6 cellular contexts compared by ENCODE assay signal in the genomic region with DNA sequence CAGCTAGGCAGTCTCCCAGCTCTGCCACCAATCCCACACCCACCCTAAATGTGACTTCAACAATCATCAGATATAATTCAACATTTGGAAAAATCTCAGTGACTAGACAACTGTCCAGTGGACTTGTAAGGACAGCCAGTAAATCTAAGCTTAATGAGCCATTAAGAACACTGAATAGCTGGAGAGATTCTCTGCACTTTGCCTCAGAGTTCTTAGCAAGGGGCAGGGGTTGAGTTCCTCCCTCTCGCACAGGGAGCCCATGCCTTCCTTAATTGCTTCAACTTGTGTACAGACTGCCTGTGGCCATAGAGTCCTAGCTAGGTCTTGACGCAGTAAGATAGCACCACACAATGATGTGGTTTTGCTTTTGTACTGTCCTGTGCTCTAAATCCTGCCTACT.
"Had no signal": no experiment of that assay in that cellular context is flagged by ENCODE, and none has a peak within 500 bp of the region (broad histone marks: within the 10 kb centered on the region; RNA-seq: fewer than 3 reads in every experiment).

No MANE protein-coding gene starts in this region.

- H3K4me3 Mint-ChIP-seq: HFFc6, IgD-negative memory B cell had no signal

- H3K27me3 Mint-ChIP-seq: IgD-negative memory B cell had no signal

- DNase-seq: GOT3, H7, HFFc6 had no signal

- H3K9me3 Mint-ChIP-seq: HFFc6, IgD-negative memory B cell had no signal

- H3K27ac ChIP-seq: HL-60 had no signal

- H3K27ac Mint-ChIP-seq: HFFc6, IgD-negative memory B cell had no signal

- H3K4me1 Mint-ChIP-seq: IgD-negative memory B cell had no signal

- H3K9me3 ChIP-seq: HAP-1 had no signal

- H3K36me3 ChIP-seq: HAP-1 had no signal

- H3K4me3 ChIP-seq: HAP-1 had no signal

- H3K4me1 ChIP-seq: HAP-1 had no signal
